Comparison of ENCODE assay signal across 8 cellular contexts in the genomic region with DNA sequence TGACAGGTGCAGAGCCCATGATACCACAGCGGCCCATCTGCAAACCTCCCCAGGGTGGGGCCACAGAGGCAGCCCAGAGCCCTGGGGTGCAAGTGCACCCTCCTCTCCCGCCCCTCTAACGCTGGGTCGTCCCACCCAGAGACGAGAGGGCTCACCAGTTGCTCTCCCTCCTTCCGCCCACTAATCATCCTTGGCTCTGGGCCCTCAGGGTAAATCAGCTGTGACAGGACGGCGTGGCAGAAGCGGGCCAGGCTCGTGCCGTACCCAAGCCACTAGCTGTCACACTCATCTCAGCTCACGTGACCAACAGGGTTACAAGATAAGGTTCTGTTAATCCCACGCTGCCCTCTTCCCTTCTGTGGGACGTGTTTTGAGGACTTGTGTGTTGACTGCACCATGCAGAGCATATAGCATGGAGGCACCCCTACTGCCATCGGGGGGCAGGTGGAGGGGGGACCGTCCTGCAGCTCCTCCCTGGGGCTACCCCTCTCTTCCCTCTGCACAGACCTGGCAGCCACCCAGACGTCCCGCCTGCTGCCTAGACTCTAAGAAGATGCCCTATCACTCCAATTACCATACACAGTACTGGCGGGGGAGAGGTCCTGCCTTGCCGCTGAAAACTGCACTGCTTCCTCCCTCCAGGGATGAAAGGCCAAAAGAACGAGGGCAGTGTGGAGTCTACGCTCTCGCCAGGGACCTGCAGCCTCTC. TPM values are rescaled to one million over a fixed set of nuclear protein-coding genes. Genes with fewer than 3 reads are reported as not detected.
DNase-seq lines count a peak whose midpoint lies in the region; ATAC-seq and TF ChIP-seq lines count a peak whose summit lies in the region.

No MANE protein-coding gene starts in this region.

- peak; percentile 27 for ATAC-seq in HG02763 (IDR thresholded peaks at IDR 0.05; ENCODE audit: unreplicated experiment)
- ATAC-seq in activated CD8-positive, alpha-beta memory T cell treated with anti-CD3 and anti-CD28 coated beads, Interleukin-2, amount 10 ng/mL, durations not matched to agents 7 days and 5 days, result peak; percentile 25

- H3K27ac ChIP-seq in tibial nerve, result peak overlapping the region; percentile 70 to 87 (median 85)

- no peaks in the 10 kb centered on the region for H3K9me3 Mint-ChIP-seq in activated CD8-positive, alpha-beta memory T cell treated with anti-CD3 and anti-CD28 coated beads, Interleukin-2, amount 10 ng/mL, durations not matched to agents 7 days and 5 days (ENCODE audit: low read depth)
- H3K9me3 Mint-ChIP-seq in nephron progenitor cell, result no peaks in the 10 kb centered on the region

- peak in 1 of 2 donors; percentile 26 for TF ChIP-seq EP300 in tibial nerve (IDR thresholded peaks at IDR 0.05)

- peak; percentile 68 for DNase-seq in GM10266 (ENCODE audit: extremely low spot score)
- peak; percentile 18 for DNase-seq in NCI-H774 (lab: John Stamatoyannopoulos, UW)
- peak; percentile 84 for DNase-seq in activated CD8-positive, alpha-beta memory T cell treated with anti-CD3 and anti-CD28 coated beads, Interleukin-2, amount 10 ng/mL, durations not matched to agents 7 days and 5 days
- DNase-seq in epithelial cell of proximal tubule (ENCODE audit: low read depth), result no peak
- no peak for DNase-seq in nephron progenitor cell
- no peak for DNase-seq in tibial nerve (ENCODE audit: low spot score in 2 of 2)
- no peak for DNase-seq in kidney glomerular epithelial cell (lab: John Stamatoyannopoulos, UW)

- H3K4me1 Mint-ChIP-seq in activated CD8-positive, alpha-beta memory T cell treated with anti-CD3 and anti-CD28 coated beads, Interleukin-2, amount 10 ng/mL, durations not matched to agents 7 days and 5 days, result peaks cover 45% of the 10 kb centered on the region
- peaks cover 48% of the 10 kb centered on the region for H3K4me1 Mint-ChIP-seq in nephron progenitor cell

- peak in 1 of 2 donors; percentile 16 for TF ChIP-seq POLR2A in tibial nerve (IDR thresholded peaks at IDR 0.05)

- peak overlapping the region; percentile 96 for H3K4me3 Mint-ChIP-seq in activated CD8-positive, alpha-beta memory T cell treated with anti-CD3 and anti-CD28 coated beads, Interleukin-2, amount 10 ng/mL, durations not matched to agents 7 days and 5 days
- H3K4me3 Mint-ChIP-seq in nephron progenitor cell, result peak overlapping the region; percentile 85

- 19 to 23% methylated on average over 18 to 23 of the region's 23 CpGs for WGBS in tibial nerve, 2 donors

- H3K27me3 ChIP-seq in tibial nerve, result no peaks in the 10 kb centered on the region

- TF ChIP-seq CTCF in GM10266 (IDR thresholded peaks at IDR 0.05; ENCODE audit: control insufficient read depth, insufficient read depth, low read depth, missing control alignments) (no peak), epithelial cell of proximal tubule (conservative IDR thresholded peaks at IDR 0.05; ENCODE audit: low read depth, low read length) (no peak), nephron progenitor cell (IDR thresholded peaks at IDR 0.05) (no peak), tibial nerve (IDR thresholded peaks at IDR 0.05) (no peak)

- H3K36me3 Mint-ChIP-seq in activated CD8-positive, alpha-beta memory T cell treated with anti-CD3 and anti-CD28 coated beads, Interleukin-2, amount 10 ng/mL, durations not matched to agents 7 days and 5 days, result peaks cover 28% of the 10 kb centered on the region
- peaks cover 12% of the 10 kb centered on the region for H3K36me3 Mint-ChIP-seq in nephron progenitor cell (ENCODE audit: low read depth)

- H3K36me3 ChIP-seq in tibial nerve, result no peaks in the 10 kb centered on the region

- peak overlapping the region; percentile 100 for H3K27ac Mint-ChIP-seq in activated CD8-positive, alpha-beta memory T cell treated with anti-CD3 and anti-CD28 coated beads, Interleukin-2, amount 10 ng/mL, durations not matched to agents 7 days and 5 days
- no peak overlapping the region for H3K27ac Mint-ChIP-seq in nephron progenitor cell

- no peaks in the 10 kb centered on the region for H3K9me3 ChIP-seq in tibial nerve

- CTCF ChIA-PET in activated CD8-positive, alpha-beta memory T cell treated with anti-CD3 and anti-CD28 coated beads, Interleukin-2, amount 10 ng/mL, durations not matched to agents 7 days and 5 days (lab: Charles Lee), result interaction anchor here (0.6 to 6.0 kb wide), 7 partner anchors 9 to 58 kb away, joined by 3 to 131 read pairs (median 8); no protein-coding TSS in a partner anchor

- H3K27me3 Mint-ChIP-seq in activated CD8-positive, alpha-beta memory T cell treated with anti-CD3 and anti-CD28 coated beads, Interleukin-2, amount 10 ng/mL, durations not matched to agents 7 days and 5 days, result no peaks in the 10 kb centered on the region
- peaks cover 31% of the 10 kb centered on the region for H3K27me3 Mint-ChIP-seq in nephron progenitor cell (ENCODE audit: low read depth, poor library complexity)

- peak overlapping the region; percentile 55 for H3K4me3 ChIP-seq in epithelial cell of proximal tubule (ENCODE audit: low read depth, low read length)
- peak overlapping the region; percentile 31 to 97 (median 72) for H3K4me3 ChIP-seq in tibial nerve

- H3K4me1 ChIP-seq in tibial nerve, result peaks cover 0 to 46% (median 24%) of the 10 kb centered on the region in 4 donors

RNA-seq across cellular contexts. Expression of a gene that starts 0.5 kb away (rescaled TPM):
- total RNA-seq in activated CD8-positive, alpha-beta memory T cell treated with anti-CD3 and anti-CD28 coated beads, Interleukin-2, amount 10 ng/mL, durations not matched to agents 7 days and 5 days, result 100 to 1,000 TPM; 150 to 177 TPM
- total RNA-seq in epithelial cell of proximal tubule, result 10.4 and 21.0 TPM in 2 replicates
- 10 to 100 TPM; 22.2 to 81.9 (median 34.0) TPM for total RNA-seq in tibial nerve

Comparison
In these comparisons a context has a peak if more than half of its experiments do, and no peak if none do; other contexts are left out.
1. DNase-seq: peak in GM10266 (single experiment), NCI-H774 (single experiment) and activated CD8-positive, alpha-beta memory T cell treated with anti-CD3 and anti-CD28 coated beads, Interleukin-2, amount 10 ng/mL, durations not matched to agents 7 days and 5 days (single experiment); none in epithelial cell of proximal tubule (single experiment), nephron progenitor cell (single experiment), tibial nerve (0 of 2) and kidney glomerular epithelial cell (single experiment).